1 cellular context compared by ENCODE assay signal in genomic region chr5:145130996-145131395, GRCh38.
TF ChIP-seq lines count a peak whose summit lies in the region.

No MANE protein-coding gene starts in this region.

TF ChIP-seq in H1, 55 proteins besides CTCF, POLR2A, EP300 and RAD21:
- TF ChIP-seq KDM5A (IDR thresholded peaks at IDR 0.05; ENCODE audit: low read length) (no peak), POLR2AphosphoS5 (IDR thresholded peaks at IDR 0.05; ENCODE audit: low read depth, low read length) (no peak), TBP (IDR thresholded peaks at IDR 0.05; ENCODE audit: low read depth, low read length) (no peak), SIRT6 (IDR thresholded peaks at IDR 0.05; ENCODE audit: low read length) (no peak), TAF7 (optimal IDR thresholded peaks at IDR 0.05; ENCODE audit: borderline replicate concordance, low read depth, low read length) (no peak)
TF ChIP-seq in H1: peak in this region for 0.
